12 cellular contexts compared by ENCODE assay signal in genomic region chr4:94408549-94409374, GRCh38. TPM values are rescaled to one million over a fixed set of nuclear protein-coding genes. Genes with fewer than 3 reads are reported as not detected.
DNase-seq lines count a peak whose midpoint lies in the region; ATAC-seq and TF ChIP-seq lines count a peak whose summit lies in the region.
"Had no signal": no experiment of that assay in that cellular context is flagged by ENCODE, and none has a peak within 500 bp of the region (broad histone marks: within the 10 kb centered on the region; RNA-seq: fewer than 3 reads in every experiment).

No MANE protein-coding gene starts in this region.

- no peak overlapping the region for H3K4me2 ChIP-seq in Loucy (ENCODE audit: low read depth, low read length, poor library complexity, severe bottlenecking)
- H3K4me2 ChIP-seq: BLaER1 had no signal

- H3K27me3 ChIP-seq in Loucy (ENCODE audit: insufficient read depth, low read length, poor library complexity, severe bottlenecking) (no peaks in the 10 kb centered on the region), stomach smooth muscle (ENCODE audit: control insufficient read depth in 1 of 2, insufficient read depth in 2 of 2, low read length in 2 of 2) (no peaks in the 10 kb centered on the region), dorsolateral prefrontal cortex (no peaks in the 10 kb centered on the region), lower lobe of right lung (ENCODE audit: low read depth) (no peaks in the 10 kb centered on the region)
- H3K27me3 ChIP-seq in CD4-positive, alpha-beta memory T cell (ENCODE audit: insufficient read depth, low read length), result no peaks in the 10 kb centered on the region
- H3K27me3 ChIP-seq: BLaER1, ovary had no signal

- H3K27ac Mint-ChIP-seq in CD4-positive, alpha-beta memory T cell, result no peak overlapping the region
- H3K27ac Mint-ChIP-seq: activated naive CD4-positive, alpha-beta T cell treated with anti-CD3 and anti-CD28 coated beads for 36 hours; type B pancreatic cell had no signal

- peak overlapping the region; percentile 32 for H2AFZ ChIP-seq in Loucy (ENCODE audit: low read length)

- no peaks in the 10 kb centered on the region for H4K20me1 ChIP-seq in Loucy (ENCODE audit: insufficient read depth, low read length, poor library complexity, severe bottlenecking)
- H4K20me1 ChIP-seq: BLaER1 had no signal

- peak; percentile 25 for DNase-seq in epithelial cell of esophagus (ENCODE audit: low read depth)
- DNase-seq in iris pigment epithelial cell (ENCODE audit: low read depth), result peak; percentile 91
- no peak for DNase-seq in dorsolateral prefrontal cortex
- no peak for DNase-seq in NCI-H510A treated with DMSO at 0.1 percent for 48 hours (lab: John Stamatoyannopoulos, UW)
- no peak for DNase-seq in CD4-positive, alpha-beta memory T cell
- DNase-seq in lower lobe of right lung, result no peak
- DNase-seq: activated naive CD4-positive, alpha-beta T cell treated with anti-CD3 and anti-CD28 coated beads for 36 hours; ovary had no signal

- intact Hi-C loops in dorsolateral prefrontal cortex (cut with DNase I) (no loop called here), lower lobe of right lung (cut with DNase I) (loop anchor here (5.0 kb wide), 1 partner anchor 189 kb away; no protein-coding TSS in a partner anchor)
- intact Hi-C loops in CD4-positive, alpha-beta memory T cell (cut with micrococcal nuclease), result loop anchor here (5.0 to 10.0 kb wide), 3 partner anchors 44 to 716 kb away; partner anchors contain the start of gene PDLIM5

- no peaks in the 10 kb centered on the region for H3K9me3 Mint-ChIP-seq in CD4-positive, alpha-beta memory T cell
- H3K9me3 Mint-ChIP-seq: activated naive CD4-positive, alpha-beta T cell treated with anti-CD3 and anti-CD28 coated beads for 36 hours; type B pancreatic cell had no signal

- H3K4me3 ChIP-seq in Loucy (ENCODE audit: low read length, poor library complexity, severe bottlenecking) (no peak overlapping the region), epithelial cell of esophagus (ENCODE audit: low read length) (no peak overlapping the region), stomach smooth muscle (ENCODE audit: low read length in 2 of 2) (no peak overlapping the region), dorsolateral prefrontal cortex (no peak overlapping the region), lower lobe of right lung (no peak overlapping the region)
- no peak overlapping the region for H3K4me3 ChIP-seq in CD4-positive, alpha-beta memory T cell (ENCODE audit: low read length in 2 of 2)
- H3K4me3 ChIP-seq: BLaER1, ovary had no signal

- POLR2A ChIA-PET in CD4-positive, alpha-beta memory T cell (lab: Charles Lee; ENCODE audit: partially characterized antibody), result interaction anchor here (0.5 kb wide), 1 partner anchor 23 kb away, joined by 3 read pairs; no protein-coding TSS in a partner anchor

- CTCF ChIA-PET in CD4-positive, alpha-beta memory T cell (lab: Charles Lee; ENCODE audit: partially characterized antibody), result interaction anchor here (1.0 to 3.8 kb wide), 10 partner anchors 10 to 187 kb away, joined by 3 to 27 read pairs (median 4); no protein-coding TSS in a partner anchor

- H3K27ac ChIP-seq in stomach smooth muscle (ENCODE audit: low read length), result peak overlapping the region; percentile 33
- H3K27ac ChIP-seq in dorsolateral prefrontal cortex, result peak overlapping the region in 1 of 59 donors; percentile 14
- no peak overlapping the region for H3K27ac ChIP-seq in CD4-positive, alpha-beta memory T cell (ENCODE audit: low read depth, low read length)
- no peak overlapping the region for H3K27ac ChIP-seq in lower lobe of right lung
- H3K27ac ChIP-seq: BLaER1, ovary had no signal

- H3K9me3 ChIP-seq in Loucy (ENCODE audit: insufficient read depth, low read depth, low read length) (no peaks in the 10 kb centered on the region), stomach smooth muscle (ENCODE audit: control insufficient read depth in 2 of 2, low read length in 2 of 2) (no peaks in the 10 kb centered on the region), lower lobe of right lung (no peaks in the 10 kb centered on the region)
- no peaks in the 10 kb centered on the region for H3K9me3 ChIP-seq in CD4-positive, alpha-beta memory T cell (ENCODE audit: control insufficient read depth in 1 of 2, low read length in 2 of 2)
- H3K9me3 ChIP-seq: BLaER1, ovary had no signal

- H3K9ac ChIP-seq in Loucy (ENCODE audit: low read depth, low read length, poor library complexity, severe bottlenecking) (no peak overlapping the region), stomach smooth muscle (ENCODE audit: low read length in 2 of 2) (no peak overlapping the region)
- H3K9ac ChIP-seq: BLaER1 had no signal

- H3K36me3 ChIP-seq in Loucy (ENCODE audit: insufficient read depth, low read length) (no peaks in the 10 kb centered on the region), stomach smooth muscle (ENCODE audit: control insufficient read depth in 2 of 2, insufficient read depth in 2 of 2, low read length in 2 of 2) (no peaks in the 10 kb centered on the region), lower lobe of right lung (no peaks in the 10 kb centered on the region)
- H3K36me3 ChIP-seq in CD4-positive, alpha-beta memory T cell (ENCODE audit: insufficient read depth, low read length), result no peaks in the 10 kb centered on the region
- H3K36me3 ChIP-seq: BLaER1, ovary had no signal

- no peaks in the 10 kb centered on the region for H3K9me2 ChIP-seq in Loucy (replicated peaks; ENCODE audit: low read depth, low read length)

- H3K36me3 Mint-ChIP-seq in CD4-positive, alpha-beta memory T cell, result no peaks in the 10 kb centered on the region
- H3K36me3 Mint-ChIP-seq: type B pancreatic cell had no signal

- H3K27me3 Mint-ChIP-seq in CD4-positive, alpha-beta memory T cell, result peaks cover 4 to 10% of the 10 kb centered on the region in 2 donors

- H3K4me1 Mint-ChIP-seq in CD4-positive, alpha-beta memory T cell, result peaks cover 0 to 4% (median 2%) of the 10 kb centered on the region in 4 donors

- H3K4me1 ChIP-seq in Loucy (ENCODE audit: insufficient read depth, low read length, poor library complexity, severe bottlenecking) (no peaks in the 10 kb centered on the region), stomach smooth muscle (ENCODE audit: control insufficient read depth, insufficient read depth, low read length) (peaks cover 5% of the 10 kb centered on the region), lower lobe of right lung (peaks cover 24% of the 10 kb centered on the region)
- no peaks in the 10 kb centered on the region for H3K4me1 ChIP-seq in CD4-positive, alpha-beta memory T cell (ENCODE audit: insufficient read depth, low read length)
- H3K4me1 ChIP-seq: BLaER1 had no signal

- no peak overlapping the region for H3K4me3 Mint-ChIP-seq in CD4-positive, alpha-beta memory T cell
- H3K4me3 Mint-ChIP-seq: activated naive CD4-positive, alpha-beta T cell treated with anti-CD3 and anti-CD28 coated beads for 36 hours; type B pancreatic cell had no signal

- H3F3A ChIP-seq in Loucy (ENCODE audit: low read depth), result no peaks in the 10 kb centered on the region

- ATAC-seq in lower lobe of right lung, result no peak

- H3K79me2 ChIP-seq in Loucy (ENCODE audit: insufficient read depth, low read length), result no peaks in the 10 kb centered on the region

- no peak for TF ChIP-seq CTCF in Loucy (conservative IDR thresholded peaks at IDR 0.05; ENCODE audit: low read length)
- no peak for TF ChIP-seq CTCF in epithelial cell of esophagus (IDR thresholded peaks at IDR 0.05; ENCODE audit: insufficient read depth, low read depth, low read length, missing control alignments)
- TF ChIP-seq CTCF in dorsolateral prefrontal cortex (IDR thresholded peaks at IDR 0.05 in 54 of 56, conservative IDR thresholded peaks at IDR 0.05 in 2 of 56; ENCODE audit: low read depth in 1 of 56, partially characterized antibody in 56 of 56), result no peak
- TF ChIP-seq CTCF in lower lobe of right lung (IDR thresholded peaks at IDR 0.05), result no peak

RNA-seq across cellular contexts. Expression of gene PDLIM5, which starts 43.0 kb away (rescaled TPM):
- total RNA-seq in dorsolateral prefrontal cortex (100 to 1,000 TPM in 2 of 120 experiments, 10 to 100 TPM in 118; 31.7 to 134 (median 55.5) TPM), lower lobe of right lung (75.8 TPM)
- total RNA-seq in CD4-positive, alpha-beta memory T cell, result 10 to 100 TPM; 37.4 to 38.9 TPM
- 10 to 100 TPM; 50.3 to 57.5 TPM for polyA plus RNA-seq in CD4-positive, alpha-beta memory T cell

Comparison
In these comparisons a context has a peak if more than half of its experiments do, and no peak if none do; other contexts are left out.
1. DNase-seq: peak in epithelial cell of esophagus (single experiment) and iris pigment epithelial cell (single experiment); none in dorsolateral prefrontal cortex (0 of 10), NCI-H510A treated with DMSO at 0.1 percent for 48 hours (single experiment), CD4-positive, alpha-beta memory T cell (0 of 5) and lower lobe of right lung (single experiment).
2. intact Hi-C loops: an anchor here in CD4-positive, alpha-beta memory T cell (5.0 to 10.0 kb wide) and lower lobe of right lung (5.0 kb wide); none called in dorsolateral prefrontal cortex.